ENCODE assay signal across 1 cellular context in the genomic region with DNA sequence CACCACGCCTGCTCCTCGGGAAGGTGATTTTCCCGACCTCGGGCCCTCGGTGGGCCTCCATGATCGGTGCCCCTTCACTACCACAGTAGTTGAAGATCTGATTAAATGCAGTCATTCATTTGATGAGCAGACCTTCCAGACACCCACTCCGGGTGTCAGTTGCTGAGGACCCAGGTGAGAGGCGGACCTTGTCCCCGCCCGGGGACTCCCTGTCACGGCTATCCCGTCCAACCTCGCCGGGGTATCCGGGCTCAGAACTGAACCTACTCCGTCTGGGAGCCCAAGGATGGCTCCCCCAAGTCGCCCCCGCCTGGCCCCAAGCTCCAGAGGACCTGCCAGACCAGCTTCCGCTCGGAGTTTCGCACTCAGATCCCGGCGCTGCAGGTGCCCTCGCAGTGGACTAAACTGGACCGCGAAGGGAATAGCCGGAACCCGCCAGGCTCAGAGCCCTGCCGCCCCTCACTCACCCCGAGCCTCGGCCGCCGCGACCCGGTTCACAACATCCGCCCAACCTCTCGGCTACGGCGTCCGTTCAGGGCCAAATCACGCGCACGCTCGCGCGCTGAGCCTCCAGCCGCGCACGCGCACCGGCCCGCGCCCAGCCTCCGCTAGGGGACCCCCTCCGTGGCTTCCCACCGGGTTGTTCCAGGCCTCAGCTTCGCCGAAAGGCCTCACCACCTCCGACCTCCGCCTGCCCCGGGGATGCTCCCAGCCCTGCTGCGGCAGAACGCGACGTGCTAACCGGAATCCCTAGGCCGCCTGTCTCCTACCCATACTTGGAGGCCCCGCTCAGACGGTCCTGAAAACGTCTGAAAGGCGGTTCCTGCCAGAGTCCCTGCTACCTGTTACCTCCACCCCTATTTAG.
TF ChIP-seq lines count a peak whose summit lies in the region.

No MANE protein-coding gene starts in this region.

TF ChIP-seq in K562, 482 proteins besides CTCF, POLR2A, EP300 and RAD21 (continued from another document and continues in another):
- TF ChIP-seq, protein P1, sequence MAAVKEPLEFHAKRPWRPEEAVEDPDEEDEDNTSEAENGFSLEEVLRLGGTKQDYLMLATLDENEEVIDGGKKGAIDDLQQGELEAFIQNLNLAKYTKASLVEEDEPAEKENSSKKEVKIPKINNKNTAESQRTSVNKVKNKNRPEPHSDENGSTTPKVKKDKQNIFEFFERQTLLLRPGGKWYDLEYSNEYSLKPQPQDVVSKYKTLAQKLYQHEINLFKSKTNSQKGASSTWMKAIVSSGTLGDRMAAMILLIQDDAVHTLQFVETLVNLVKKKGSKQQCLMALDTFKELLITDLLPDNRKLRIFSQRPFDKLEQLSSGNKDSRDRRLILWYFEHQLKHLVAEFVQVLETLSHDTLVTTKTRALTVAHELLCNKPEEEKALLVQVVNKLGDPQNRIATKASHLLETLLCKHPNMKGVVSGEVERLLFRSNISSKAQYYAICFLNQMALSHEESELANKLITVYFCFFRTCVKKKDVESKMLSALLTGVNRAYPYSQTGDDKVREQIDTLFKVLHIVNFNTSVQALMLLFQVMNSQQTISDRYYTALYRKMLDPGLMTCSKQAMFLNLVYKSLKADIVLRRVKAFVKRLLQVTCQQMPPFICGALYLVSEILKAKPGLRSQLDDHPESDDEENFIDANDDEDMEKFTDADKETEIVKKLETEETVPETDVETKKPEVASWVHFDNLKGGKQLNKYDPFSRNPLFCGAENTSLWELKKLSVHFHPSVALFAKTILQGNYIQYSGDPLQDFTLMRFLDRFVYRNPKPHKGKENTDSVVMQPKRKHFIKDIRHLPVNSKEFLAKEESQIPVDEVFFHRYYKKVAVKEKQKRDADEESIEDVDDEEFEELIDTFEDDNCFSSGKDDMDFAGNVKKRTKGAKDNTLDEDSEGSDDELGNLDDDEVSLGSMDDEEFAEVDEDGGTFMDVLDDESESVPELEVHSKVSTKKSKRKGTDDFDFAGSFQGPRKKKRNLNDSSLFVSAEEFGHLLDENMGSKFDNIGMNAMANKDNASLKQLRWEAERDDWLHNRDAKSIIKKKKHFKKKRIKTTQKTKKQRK (IDR thresholded peaks at IDR 0.05; ENCODE audit: borderline replicate concordance, low read depth, low read length), result no peak; the same call in 1 of the 2 replicates
- no peak for TF ChIP-seq DACH1 (IDR thresholded peaks at IDR 0.05; ENCODE audit: partially characterized antibody)
- TF ChIP-seq, protein P2, sequence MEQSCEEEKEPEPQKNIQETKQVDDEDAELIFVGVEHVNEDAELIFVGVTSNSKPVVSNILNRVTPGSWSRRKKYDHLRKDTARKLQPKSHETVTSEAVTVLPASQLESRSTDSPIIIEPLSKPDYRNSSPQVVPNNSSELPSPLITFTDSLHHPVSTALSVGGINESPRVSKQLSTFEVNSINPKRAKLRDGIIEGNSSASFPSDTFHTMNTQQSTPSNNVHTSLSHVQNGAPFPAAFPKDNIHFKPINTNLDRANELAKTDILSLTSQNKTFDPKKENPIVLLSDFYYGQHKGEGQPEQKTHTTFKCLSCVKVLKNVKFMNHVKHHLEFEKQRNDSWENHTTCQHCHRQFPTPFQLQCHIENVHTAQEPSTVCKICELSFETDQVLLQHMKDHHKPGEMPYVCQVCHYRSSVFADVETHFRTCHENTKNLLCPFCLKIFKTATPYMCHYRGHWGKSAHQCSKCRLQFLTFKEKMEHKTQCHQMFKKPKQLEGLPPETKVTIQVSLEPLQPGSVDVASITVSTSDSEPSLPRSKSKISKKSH (CRISPR knock-in tag; IDR thresholded peaks at IDR 0.05), result no peak
- no peak for TF ChIP-seq CBFA2T2 (conservative IDR thresholded peaks at IDR 0.05)
- TF ChIP-seq GABPB2 (CRISPR knock-in tag; conservative IDR thresholded peaks at IDR 0.05), result no peak; the same call in 1 of the 2 replicates
- TF ChIP-seq ZKSCAN3 (CRISPR knock-in tag; IDR thresholded peaks at IDR 0.05), result no peak
- TF ChIP-seq FOXP1 (CRISPR knock-in tag; IDR thresholded peaks at IDR 0.05), result peak; percentile 95
- TF ChIP-seq HDAC8 (tag; IDR thresholded peaks at IDR 0.05), result peak; percentile 84; the same call in 1 of the 2 replicates
- TF ChIP-seq IRF2 (CRISPR knock-in tag; IDR thresholded peaks at IDR 0.05), result no peak
- TF ChIP-seq, protein P3, sequence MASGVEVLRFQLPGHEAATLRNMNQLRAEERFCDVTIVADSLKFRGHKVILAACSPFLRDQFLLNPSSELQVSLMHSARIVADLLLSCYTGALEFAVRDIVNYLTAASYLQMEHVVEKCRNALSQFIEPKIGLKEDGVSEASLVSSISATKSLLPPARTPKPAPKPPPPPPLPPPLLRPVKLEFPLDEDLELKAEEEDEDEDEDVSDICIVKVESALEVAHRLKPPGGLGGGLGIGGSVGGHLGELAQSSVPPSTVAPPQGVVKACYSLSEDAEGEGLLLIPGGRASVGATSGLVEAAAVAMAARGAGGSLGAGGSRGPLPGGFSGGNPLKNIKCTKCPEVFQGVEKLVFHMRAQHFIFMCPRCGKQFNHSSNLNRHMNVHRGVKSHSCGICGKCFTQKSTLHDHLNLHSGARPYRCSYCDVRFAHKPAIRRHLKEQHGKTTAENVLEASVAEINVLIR (CRISPR knock-in tag; IDR thresholded peaks at IDR 0.05), result peak; percentile 7; the same call in 1 of the 2 replicates
- TF ChIP-seq XRCC3 (IDR thresholded peaks at IDR 0.05), result no peak
- peak; percentile 66 for TF ChIP-seq ZNF384 (IDR thresholded peaks at IDR 0.05; ENCODE audit: low read depth, low read length)
- TF ChIP-seq TEAD1 (CRISPR knock-in tag; IDR thresholded peaks at IDR 0.05), result peak; percentile 73 to 96; a peak in 3 of 4 replicates
- peak; percentile 97 for TF ChIP-seq RBM22 (IDR thresholded peaks at IDR 0.05; ENCODE audit: low read depth, low read length, poor library complexity, severe bottlenecking)
- no peak; the same call in 1 of the 2 replicates for TF ChIP-seq TEAD4 (IDR thresholded peaks at IDR 0.05; ENCODE audit: low read length)
- peak; percentile 85; the same call in 1 of the 2 replicates for TF ChIP-seq TEAD4 (CRISPR knock-in tag; IDR thresholded peaks at IDR 0.05; ENCODE audit: borderline replicate concordance)
- TF ChIP-seq PHB2 (IDR thresholded peaks at IDR 0.05; ENCODE audit: low read depth), result no peak
- TF ChIP-seq KLF6 (CRISPR knock-in tag; IDR thresholded peaks at IDR 0.05; ENCODE audit: borderline replicate concordance), result peak; percentile 83; the same call in 1 of the 2 replicates
- TF ChIP-seq MYC (IDR thresholded peaks at IDR 0.05; ENCODE audit: low read depth, low read length), result peak; percentile 97
- peak; percentile 56 for TF ChIP-seq MYC (CRISPR knock-in tag; IDR thresholded peaks at IDR 0.05; ENCODE audit: borderline replicate concordance, low read depth)
- peak; percentile 90 for TF ChIP-seq KLF16 (IDR thresholded peaks at IDR 0.05)
- peak; percentile 42; the same call in 1 of the 2 replicates for TF ChIP-seq ZNF239 (CRISPR knock-in tag; IDR thresholded peaks at IDR 0.05)
- TF ChIP-seq MAFK (IDR thresholded peaks at IDR 0.05; ENCODE audit: low read length), result peak; percentile 12
- TF ChIP-seq, protein P4, sequence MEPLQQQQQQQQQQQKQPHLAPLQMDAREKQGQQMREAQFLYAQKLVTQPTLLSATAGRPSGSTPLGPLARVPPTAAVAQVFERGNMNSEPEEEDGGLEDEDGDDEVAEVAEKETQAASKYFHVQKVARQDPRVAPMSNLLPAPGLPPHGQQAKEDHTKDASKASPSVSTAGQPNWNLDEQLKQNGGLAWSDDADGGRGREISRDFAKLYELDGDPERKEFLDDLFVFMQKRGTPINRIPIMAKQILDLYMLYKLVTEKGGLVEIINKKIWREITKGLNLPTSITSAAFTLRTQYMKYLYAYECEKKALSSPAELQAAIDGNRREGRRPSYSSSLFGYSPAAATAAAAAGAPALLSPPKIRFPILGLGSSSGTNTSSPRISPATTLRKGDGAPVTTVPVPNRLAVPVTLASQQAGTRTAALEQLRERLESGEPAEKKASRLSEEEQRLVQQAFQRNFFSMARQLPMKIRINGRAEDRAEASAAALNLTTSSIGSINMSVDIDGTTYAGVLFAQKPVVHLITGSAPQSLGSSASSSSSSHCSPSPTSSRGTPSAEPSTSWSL (CRISPR knock-in tag; IDR thresholded peaks at IDR 0.05; ENCODE audit: borderline replicate concordance), result peak; percentile 86; the same call in 1 of the 2 replicates
- TF ChIP-seq, protein P5, sequence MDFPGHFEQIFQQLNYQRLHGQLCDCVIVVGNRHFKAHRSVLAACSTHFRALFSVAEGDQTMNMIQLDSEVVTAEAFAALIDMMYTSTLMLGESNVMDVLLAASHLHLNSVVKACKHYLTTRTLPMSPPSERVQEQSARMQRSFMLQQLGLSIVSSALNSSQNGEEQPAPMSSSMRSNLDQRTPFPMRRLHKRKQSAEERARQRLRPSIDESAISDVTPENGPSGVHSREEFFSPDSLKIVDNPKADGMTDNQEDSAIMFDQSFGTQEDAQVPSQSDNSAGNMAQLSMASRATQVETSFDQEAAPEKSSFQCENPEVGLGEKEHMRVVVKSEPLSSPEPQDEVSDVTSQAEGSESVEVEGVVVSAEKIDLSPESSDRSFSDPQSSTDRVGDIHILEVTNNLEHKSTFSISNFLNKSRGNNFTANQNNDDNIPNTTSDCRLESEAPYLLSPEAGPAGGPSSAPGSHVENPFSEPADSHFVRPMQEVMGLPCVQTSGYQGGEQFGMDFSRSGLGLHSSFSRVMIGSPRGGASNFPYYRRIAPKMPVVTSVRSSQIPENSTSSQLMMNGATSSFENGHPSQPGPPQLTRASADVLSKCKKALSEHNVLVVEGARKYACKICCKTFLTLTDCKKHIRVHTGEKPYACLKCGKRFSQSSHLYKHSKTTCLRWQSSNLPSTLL (IDR thresholded peaks at IDR 0.05), result 0 out of 2 replicates have a peak, but pooled peaks have one; percentile 11
- TF ChIP-seq YY1 (IDR thresholded peaks at IDR 0.05; ENCODE audit: borderline replicate concordance in 1 of 3, control insufficient read depth in 1 of 3, extremely low read depth in 1 of 3, insufficient read depth in 3 of 3, insufficient read length in 1 of 3, insufficient replicate concordance in 2 of 3, low read depth in 1 of 3, low read length in 2 of 3), result peak in 2 of 3 experiments; percentile 74 to 83
- TF ChIP-seq CBX5 (IDR thresholded peaks at IDR 0.05; ENCODE audit: borderline replicate concordance, low read depth), result no peak
- no peak; the same call in 1 of the 2 replicates for TF ChIP-seq RAD51 (IDR thresholded peaks at IDR 0.05; ENCODE audit: borderline replicate concordance, low read depth)
- no peak for TF ChIP-seq TSC22D4 (tag; IDR thresholded peaks at IDR 0.05)
- peak in 1 of 2 experiments; percentile 90; a peak in 2 of 4 replicates for TF ChIP-seq RCOR1 (IDR thresholded peaks at IDR 0.05; ENCODE audit: borderline replicate concordance in 1 of 2, low read depth in 2 of 2, low read length in 2 of 2)
- no peak; the same call in 1 of the 2 replicates for TF ChIP-seq TGIF2 (CRISPR knock-in tag; IDR thresholded peaks at IDR 0.05)
- peak; percentile 76; the same call in 1 of the 2 replicates for TF ChIP-seq ZNF695 (CRISPR knock-in tag; IDR thresholded peaks at IDR 0.05)
- TF ChIP-seq MCM5 (IDR thresholded peaks at IDR 0.05; ENCODE audit: low read depth), result no peak
- TF ChIP-seq NCOR1 (IDR thresholded peaks at IDR 0.05), result no peak
- 0 out of 2 replicates have a peak, but pooled peaks have one; percentile 44 for TF ChIP-seq ZNF445 (CRISPR knock-in tag; IDR thresholded peaks at IDR 0.05; ENCODE audit: low read depth)
- TF ChIP-seq SUPT5H (IDR thresholded peaks at IDR 0.05), result peak; percentile 79
- TF ChIP-seq HCFC1 (IDR thresholded peaks at IDR 0.05; ENCODE audit: low read depth, low read length), result peak; percentile 83
- TF ChIP-seq EP400 (IDR thresholded peaks at IDR 0.05), result no peak
- TF ChIP-seq ZNF551 (CRISPR knock-in tag; IDR thresholded peaks at IDR 0.05), result no peak
- TF ChIP-seq HEY1 (CRISPR knock-in tag; IDR thresholded peaks at IDR 0.05; ENCODE audit: borderline replicate concordance), result peak; percentile 65; the same call in 1 of the 2 replicates
- peak; percentile 63 for TF ChIP-seq HNRNPLL (IDR thresholded peaks at IDR 0.05; ENCODE audit: low read depth, low read length, poor library complexity, severe bottlenecking)
- TF ChIP-seq, protein P6, sequence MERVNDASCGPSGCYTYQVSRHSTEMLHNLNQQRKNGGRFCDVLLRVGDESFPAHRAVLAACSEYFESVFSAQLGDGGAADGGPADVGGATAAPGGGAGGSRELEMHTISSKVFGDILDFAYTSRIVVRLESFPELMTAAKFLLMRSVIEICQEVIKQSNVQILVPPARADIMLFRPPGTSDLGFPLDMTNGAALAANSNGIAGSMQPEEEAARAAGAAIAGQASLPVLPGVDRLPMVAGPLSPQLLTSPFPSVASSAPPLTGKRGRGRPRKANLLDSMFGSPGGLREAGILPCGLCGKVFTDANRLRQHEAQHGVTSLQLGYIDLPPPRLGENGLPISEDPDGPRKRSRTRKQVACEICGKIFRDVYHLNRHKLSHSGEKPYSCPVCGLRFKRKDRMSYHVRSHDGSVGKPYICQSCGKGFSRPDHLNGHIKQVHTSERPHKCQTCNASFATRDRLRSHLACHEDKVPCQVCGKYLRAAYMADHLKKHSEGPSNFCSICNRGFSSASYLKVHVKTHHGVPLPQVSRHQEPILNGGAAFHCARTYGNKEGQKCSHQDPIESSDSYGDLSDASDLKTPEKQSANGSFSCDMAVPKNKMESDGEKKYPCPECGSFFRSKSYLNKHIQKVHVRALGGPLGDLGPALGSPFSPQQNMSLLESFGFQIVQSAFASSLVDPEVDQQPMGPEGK (CRISPR knock-in tag; IDR thresholded peaks at IDR 0.05; ENCODE audit: borderline replicate concordance), result no peak
- TF ChIP-seq NFATC3 (IDR thresholded peaks at IDR 0.05), result no peak
- TF ChIP-seq ZNF197 (CRISPR knock-in tag; IDR thresholded peaks at IDR 0.05; ENCODE audit: low read depth), result no peak
- peak; percentile 22 for TF ChIP-seq CBFA2T3 (IDR thresholded peaks at IDR 0.05)
- no peak; the same call in 1 of the 2 replicates for TF ChIP-seq HDAC2 (IDR thresholded peaks at IDR 0.05)
- TF ChIP-seq, protein P7, sequence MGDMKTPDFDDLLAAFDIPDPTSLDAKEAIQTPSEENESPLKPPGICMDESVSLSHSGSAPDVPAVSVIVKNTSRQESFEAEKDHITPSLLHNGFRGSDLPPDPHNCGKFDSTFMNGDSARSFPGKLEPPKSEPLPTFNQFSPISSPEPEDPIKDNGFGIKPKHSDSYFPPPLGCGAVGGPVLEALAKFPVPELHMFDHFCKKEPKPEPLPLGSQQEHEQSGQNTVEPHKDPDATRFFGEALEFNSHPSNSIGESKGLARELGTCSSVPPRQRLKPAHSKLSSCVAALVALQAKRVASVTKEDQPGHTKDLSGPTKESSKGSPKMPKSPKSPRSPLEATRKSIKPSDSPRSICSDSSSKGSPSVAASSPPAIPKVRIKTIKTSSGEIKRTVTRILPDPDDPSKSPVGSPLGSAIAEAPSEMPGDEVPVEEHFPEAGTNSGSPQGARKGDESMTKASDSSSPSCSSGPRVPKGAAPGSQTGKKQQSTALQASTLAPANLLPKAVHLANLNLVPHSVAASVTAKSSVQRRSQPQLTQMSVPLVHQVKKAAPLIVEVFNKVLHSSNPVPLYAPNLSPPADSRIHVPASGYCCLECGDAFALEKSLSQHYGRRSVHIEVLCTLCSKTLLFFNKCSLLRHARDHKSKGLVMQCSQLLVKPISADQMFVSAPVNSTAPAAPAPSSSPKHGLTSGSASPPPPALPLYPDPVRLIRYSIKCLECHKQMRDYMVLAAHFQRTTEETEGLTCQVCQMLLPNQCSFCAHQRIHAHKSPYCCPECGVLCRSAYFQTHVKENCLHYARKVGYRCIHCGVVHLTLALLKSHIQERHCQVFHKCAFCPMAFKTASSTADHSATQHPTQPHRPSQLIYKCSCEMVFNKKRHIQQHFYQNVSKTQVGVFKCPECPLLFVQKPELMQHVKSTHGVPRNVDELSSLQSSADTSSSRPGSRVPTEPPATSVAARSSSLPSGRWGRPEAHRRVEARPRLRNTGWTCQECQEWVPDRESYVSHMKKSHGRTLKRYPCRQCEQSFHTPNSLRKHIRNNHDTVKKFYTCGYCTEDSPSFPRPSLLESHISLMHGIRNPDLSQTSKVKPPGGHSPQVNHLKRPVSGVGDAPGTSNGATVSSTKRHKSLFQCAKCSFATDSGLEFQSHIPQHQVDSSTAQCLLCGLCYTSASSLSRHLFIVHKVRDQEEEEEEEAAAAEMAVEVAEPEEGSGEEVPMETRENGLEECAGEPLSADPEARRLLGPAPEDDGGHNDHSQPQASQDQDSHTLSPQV (IDR thresholded peaks at IDR 0.05), result no peak
